33 cellular contexts compared by ENCODE assay signal in genomic region chr6:90471297-90471696, GRCh38.
DNase-seq lines count a peak whose midpoint lies in the region; ATAC-seq, FAIRE-seq and TF ChIP-seq lines count a peak whose summit lies in the region.
"Had no signal": no experiment of that assay in that cellular context is flagged by ENCODE, and none has a peak within 500 bp of the region (broad histone marks: within the 10 kb centered on the region; RNA-seq: fewer than 3 reads in every experiment).

No MANE protein-coding gene starts in this region.

- peaks cover 49% of the 10 kb centered on the region for H3K4me1 Mint-ChIP-seq in MCF 10A (ENCODE audit: insufficient read depth, unreplicated experiment)
- H3K4me1 Mint-ChIP-seq in activated naive CD8-positive, alpha-beta T cell treated with anti-CD3 and anti-CD28 coated beads, Interleukin-2, amount 50 U/mL, for 24 hours = peaks cover 98% of the 10 kb centered on the region

- no peak for FAIRE-seq in RCC 7860 (lab: Jason Lieb, UNC)
- FAIRE-seq: pancreas had no signal

- dilution Hi-C loops in mammary epithelial cell (cut with HindIII; ENCODE audit: low sequenced_read_pairs) = no loop called here

- no peaks in the 10 kb centered on the region for H3K79me2 ChIP-seq in mammary epithelial cell (ENCODE audit: insufficient read depth, low read length)

- H2AFZ ChIP-seq in mammary epithelial cell (ENCODE audit: low read depth, low read length) = no peak overlapping the region
- H2AFZ ChIP-seq: PC-9 had no signal

- no peak overlapping the region for H3K4me2 ChIP-seq in mammary epithelial cell (ENCODE audit: insufficient read depth, low read depth, low read length)
- H3K4me2 ChIP-seq: PC-9 had no signal

- no peaks in the 10 kb centered on the region for H3K36me3 Mint-ChIP-seq in MCF 10A (ENCODE audit: insufficient read depth, unreplicated experiment)
- no peaks in the 10 kb centered on the region for H3K36me3 Mint-ChIP-seq in activated naive CD8-positive, alpha-beta T cell treated with anti-CD3 and anti-CD28 coated beads, Interleukin-2, amount 50 U/mL, for 24 hours (ENCODE audit: low read depth)
- H3K36me3 Mint-ChIP-seq: type B pancreatic cell had no signal

- ATAC-seq in activated naive CD8-positive, alpha-beta T cell treated with anti-CD3 and anti-CD28 coated beads, Interleukin-2, amount 50 U/mL, for 24 hours = no peak
- ATAC-seq in HG02678 (IDR thresholded peaks at IDR 0.05; ENCODE audit: unreplicated experiment) = no peak
- ATAC-seq: effector memory CD8-positive, alpha-beta T cell; left colon; pancreas had no signal

- no peaks in the 10 kb centered on the region for H3K9me3 Mint-ChIP-seq in MCF 10A (ENCODE audit: unreplicated experiment)
- H3K9me3 Mint-ChIP-seq in activated naive CD8-positive, alpha-beta T cell treated with anti-CD3 and anti-CD28 coated beads, Interleukin-2, amount 50 U/mL, for 24 hours = no peaks in the 10 kb centered on the region
- H3K9me3 Mint-ChIP-seq: central memory CD8-positive, alpha-beta T cell; effector memory CD8-positive, alpha-beta T cell; type B pancreatic cell had no signal

- no peaks in the 10 kb centered on the region for H3K9me3 ChIP-seq in mammary epithelial cell (replicated peaks; ENCODE audit: insufficient read depth, low read length)
- H3K9me3 ChIP-seq: adrenal gland, MG63, pancreas had no signal

- H3K4me3 Mint-ChIP-seq in MCF 10A (ENCODE audit: unreplicated experiment) = no peak overlapping the region
- no peak overlapping the region for H3K4me3 Mint-ChIP-seq in activated naive CD8-positive, alpha-beta T cell treated with anti-CD3 and anti-CD28 coated beads, Interleukin-2, amount 50 U/mL, for 24 hours
- H3K4me3 Mint-ChIP-seq: type B pancreatic cell had no signal

- in situ Hi-C loops in mammary epithelial cell (cut with MboI; ENCODE audit: low sequenced_read_pairs in 2 of 2) = loop anchor here (10.0 kb wide), 3 partner anchors 66 to 496 kb away; partner anchors contain the start of gene BACH2 (in 1 of the 2)

- no peaks in the 10 kb centered on the region for H4K20me1 ChIP-seq in mammary epithelial cell (ENCODE audit: insufficient read depth, low read length)

- intact Hi-C loops in MCF 10A (cut with micrococcal nuclease) (no loop called here), mammary epithelial cell (cut with micrococcal nuclease) (no loop called here)

- H3K27ac Mint-ChIP-seq in MCF 10A (ENCODE audit: low read depth, unreplicated experiment) = peak overlapping the region; percentile 74
- H3K27ac Mint-ChIP-seq in activated naive CD8-positive, alpha-beta T cell treated with anti-CD3 and anti-CD28 coated beads, Interleukin-2, amount 50 U/mL, for 24 hours = peak overlapping the region; percentile 13
- H3K27ac Mint-ChIP-seq: effector memory CD8-positive, alpha-beta T cell; type B pancreatic cell had no signal

- TF ChIP-seq CTCF in MCF 10A (IDR thresholded peaks at IDR 0.05; ENCODE audit: unreplicated experiment) = no peak
- TF ChIP-seq CTCF in mammary epithelial cell (conservative IDR thresholded peaks at IDR 0.05 in 1 of 2, IDR thresholded peaks at IDR 0.05 in 1 of 2; ENCODE audit: extremely low read depth in 1 of 2, insufficient read depth in 1 of 2, low read depth in 1 of 2, low read length in 2 of 2) = no peak

- H3K4me3 ChIP-seq in mammary epithelial cell (replicated peaks in 1 of 3; ENCODE audit: insufficient read depth in 1 of 3, low read depth in 2 of 3, low read length in 3 of 3) = no peak overlapping the region
- H3K4me3 ChIP-seq: adrenal gland, MG63, pancreas, PC-9 had no signal

- H3K27me3 Mint-ChIP-seq in MCF 10A (ENCODE audit: insufficient read depth, unreplicated experiment) = no peaks in the 10 kb centered on the region
- no peaks in the 10 kb centered on the region for H3K27me3 Mint-ChIP-seq in activated naive CD8-positive, alpha-beta T cell treated with anti-CD3 and anti-CD28 coated beads, Interleukin-2, amount 50 U/mL, for 24 hours
- H3K27me3 Mint-ChIP-seq: central memory CD8-positive, alpha-beta T cell; effector memory CD8-positive, alpha-beta T cell; type B pancreatic cell had no signal

- DNase-seq in DMS 273 (lab: John Stamatoyannopoulos, UW; ENCODE audit: unreplicated experiment) (peak; percentile 12), DMS 273 treated with DMSO at 0.1 percent for 48 hours (lab: John Stamatoyannopoulos, UW) (no peak), MCF 10A (ENCODE audit: unreplicated experiment) (no peak), mammary epithelial cell (no peak), RCC 7860 (ENCODE audit: low spot score) (no peak), DMS79 (lab: John Stamatoyannopoulos, UW) (no peak)
- no peak for DNase-seq in activated naive CD8-positive, alpha-beta T cell treated with anti-CD3 and anti-CD28 coated beads, Interleukin-2, amount 50 U/mL, for 24 hours
- DNase-seq: activated CD4-positive, alpha-beta T cell treated with anti-CD3 and anti-CD28 coated beads, Interleukin-2, amount 50 U/mL, for 1 hour; activated effector memory CD4-positive, alpha-beta T cell treated with Interleukin-2 at 50 U/mL for 16 hours; activated T-cell treated with anti-CD3 and anti-CD28 coated beads for 4 hours; adrenal gland; C1 segment of cervical spinal cord; COR-L47; effector memory CD8-positive, alpha-beta T cell; erythroblast; GDM1; IMR-90; left colon; MG63; NCI-H1105 treated with DMSO at 0.1 percent for 48 hours; NCI-H1930; NCI-H526; pancreas; PC-9; Right ventricle myocardium superior; stimulated activated CD4-positive, alpha-beta T cell treated with anti-CD3 and anti-CD28 coated beads, Interleukin-15, amount 100 ng/mL, for 24 hours; stimulated activated CD4-positive, alpha-beta T cell treated with anti-CD3 and anti-CD28 coated beads, Interleukin-4, amount 100 ng/mL, for 4 hours; T-helper 9 cell had no signal

- CTCF ChIA-PET in MCF 10A (lab: Yijun Ruan, JAX) (interaction anchor here (0.7 to 10.8 kb wide), 5 partner anchors 22 to 531 kb away, joined by 3 to 200 read pairs (median 3); no protein-coding TSS in a partner anchor), mammary epithelial cell (lab: Charles Lee; ENCODE audit: low non-redundant PET) (no interaction called here)

- no peak overlapping the region for H3K27ac ChIP-seq in mammary epithelial cell (ENCODE audit: insufficient read depth, low read depth, low read length)
- H3K27ac ChIP-seq: 22Rv1, adrenal gland, pancreas, PC-9, VCaP had no signal

- 76% methylated on average over 5 of the region's 5 CpGs for WGBS in mammary epithelial cell (ENCODE audit: low coverage, missing lambda C conversion rate)

- peaks cover 26% of the 10 kb centered on the region for H3K4me1 ChIP-seq in mammary epithelial cell (ENCODE audit: insufficient read depth, low read length)
- H3K4me1 ChIP-seq: adrenal gland, pancreas had no signal

- H3K36me3 ChIP-seq in mammary epithelial cell (ENCODE audit: insufficient read depth, low read length) = no peaks in the 10 kb centered on the region
- H3K36me3 ChIP-seq: adrenal gland, MG63, pancreas had no signal

- H3K9ac ChIP-seq in mammary epithelial cell (ENCODE audit: insufficient read depth, low read length) = no peak overlapping the region

- POLR2A ChIA-PET in MCF 10A (lab: Yijun Ruan, JAX) = no interaction called here

- BruUV-seq in MCF 10A (replicated peaks; lab: Mats Ljungman, UMichigan) (no TSS peak), mammary epithelial cell (replicated peaks; lab: Mats Ljungman, UMichigan) (no TSS peak)

- no peaks in the 10 kb centered on the region for H3K27me3 ChIP-seq in mammary epithelial cell (ENCODE audit: insufficient read depth, low read length)
- H3K27me3 ChIP-seq: adrenal gland, MG63, pancreas had no signal
